Comparison of ENCODE assay signal across 8 cellular contexts in the genomic region with DNA sequence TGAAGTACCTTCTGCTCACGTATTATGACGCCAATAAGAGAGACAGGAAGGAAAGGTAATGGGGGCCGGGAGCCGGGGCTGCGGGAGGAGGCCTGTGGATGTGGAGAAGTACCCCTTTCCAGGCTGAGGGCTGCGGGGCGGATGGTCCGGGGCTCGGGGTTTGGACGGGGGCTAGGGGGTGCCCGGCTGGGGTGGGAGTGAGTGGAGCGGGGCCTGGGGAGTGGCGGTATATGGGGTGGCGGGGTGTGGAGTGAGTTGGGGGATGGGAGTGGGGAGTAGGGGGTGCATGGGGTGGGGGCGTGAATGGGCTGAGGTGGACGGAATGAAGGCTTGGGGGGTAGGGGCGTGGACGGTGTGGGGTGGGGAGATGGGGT. TPM values are rescaled to one million over a fixed set of nuclear protein-coding genes. Genes with fewer than 3 reads are reported as not detected.
DNase-seq lines count a peak whose midpoint lies in the region; ATAC-seq and TF ChIP-seq lines count a peak whose summit lies in the region.
"Not testable (repeated sequence)": the region's sequence is repeated elsewhere in the genome, so short reads cannot be mapped to it uniquely, and the experiment has no call there.

No MANE protein-coding gene starts in this region.

- not testable (repeated sequence) for H3K27me3 Mint-ChIP-seq in activated T-cell treated with anti-CD3 and anti-CD28 coated beads, Interleukin-2, amount 50 U/mL, for 72 hours (ENCODE audit: low read depth)
- peaks cover 12% of the 10 kb centered on the region for H3K27me3 Mint-ChIP-seq in dendritic cell treated with granulocyte-macrophage colony-stimulating factor and Interleukin-4, amounts not matched to agents 40 ng/mL and 50 ng/mL, for 4 days

- not testable (repeated sequence) for H3K27me3 ChIP-seq in NT2/D1 (ENCODE audit: insufficient read depth, insufficient read length); right atrium auricular region; muscle layer of duodenum (ENCODE audit: low read depth, low read length)

- H3K4me3 ChIP-seq in NT2/D1 (ENCODE audit: insufficient read length, low read depth) (peak overlapping the region; percentile 69), right atrium auricular region (peak overlapping the region; percentile 70 to 80), muscle layer of duodenum (ENCODE audit: low read depth in 1 of 2, low read length in 2 of 2) (peak overlapping the region; percentile 56 to 75), skin epidermis (peak overlapping the region; percentile 45 to 76 (median 52))

- not testable (repeated sequence) for DNase-seq in NT2/D1 (ENCODE audit: low read depth, low spot score); activated T-cell treated with anti-CD3 and anti-CD28 coated beads, Interleukin-2, amount 50 U/mL, for 72 hours; right atrium auricular region (ENCODE audit: low spot score)

- H3K9ac ChIP-seq in NT2/D1 (ENCODE audit: insufficient read length, low read depth): peak overlapping the region; percentile 79

- ATAC-seq in GM21515 (IDR thresholded peaks at IDR 0.05; ENCODE audit: unreplicated experiment): peak; percentile 3
- not testable (repeated sequence) for ATAC-seq in activated T-cell treated with anti-CD3 and anti-CD28 coated beads, Interleukin-2, amount 50 U/mL, for 72 hours (replicated peaks in 1 of 2)

- H3K9me3 Mint-ChIP-seq in activated T-cell treated with anti-CD3 and anti-CD28 coated beads, Interleukin-2, amount 50 U/mL, for 72 hours; dendritic cell treated with granulocyte-macrophage colony-stimulating factor and Interleukin-4, amounts not matched to agents 40 ng/mL and 50 ng/mL, for 4 days: not testable (repeated sequence)

- H3K4me1 ChIP-seq in NT2/D1 (ENCODE audit: insufficient read depth, insufficient read length); right atrium auricular region; muscle layer of duodenum (ENCODE audit: control insufficient read depth in 1 of 2, insufficient read depth in 2 of 2, low read length in 2 of 2): not testable (repeated sequence)

- H3K27ac ChIP-seq in 22Rv1: peak overlapping the region; percentile 94
- peak overlapping the region; percentile 92 to 97 for H3K27ac ChIP-seq in right atrium auricular region
- H3K27ac ChIP-seq in muscle layer of duodenum (ENCODE audit: low read length): peak overlapping the region; percentile 39
- H3K27ac ChIP-seq in skin epidermis: peak overlapping the region; percentile 33 to 97 (median 90)

- H3K27ac Mint-ChIP-seq in activated T-cell treated with anti-CD3 and anti-CD28 coated beads, Interleukin-2, amount 50 U/mL, for 72 hours: peak overlapping the region; percentile 94
- peak overlapping the region; percentile 89 for H3K27ac Mint-ChIP-seq in dendritic cell treated with granulocyte-macrophage colony-stimulating factor and Interleukin-4, amounts not matched to agents 40 ng/mL and 50 ng/mL, for 4 days

- intact Hi-C loops in dendritic cell treated with granulocyte-macrophage colony-stimulating factor and Interleukin-4, amounts not matched to agents 40 ng/mL and 50 ng/mL, for 4 days (cut with micrococcal nuclease): loop anchor here (5.0 kb wide), 1 partner anchor 257 kb away; a partner anchor contains a TSS

- H3K9me3 ChIP-seq in NT2/D1 (ENCODE audit: insufficient read depth, low read length); right atrium auricular region; muscle layer of duodenum (ENCODE audit: control insufficient read depth in 1 of 2, low read length in 2 of 2): not testable (repeated sequence)

- TF ChIP-seq CTCF in 22Rv1 (IDR thresholded peaks at IDR 0.05); right atrium auricular region (IDR thresholded peaks at IDR 0.05): not testable (repeated sequence)

- H3K4me1 Mint-ChIP-seq in activated T-cell treated with anti-CD3 and anti-CD28 coated beads, Interleukin-2, amount 50 U/mL, for 72 hours (ENCODE audit: low read depth): not testable (repeated sequence)
- H3K4me1 Mint-ChIP-seq in dendritic cell treated with granulocyte-macrophage colony-stimulating factor and Interleukin-4, amounts not matched to agents 40 ng/mL and 50 ng/mL, for 4 days (ENCODE audit: low read depth): peaks cover 11% of the 10 kb centered on the region

- not testable (repeated sequence) for H3K36me3 ChIP-seq in NT2/D1 (ENCODE audit: insufficient read depth, insufficient read length, low read length); right atrium auricular region; muscle layer of duodenum (ENCODE audit: control insufficient read depth in 1 of 2, insufficient read depth in 2 of 2, low read length in 2 of 2)

- H3K36me3 Mint-ChIP-seq in activated T-cell treated with anti-CD3 and anti-CD28 coated beads, Interleukin-2, amount 50 U/mL, for 72 hours (ENCODE audit: insufficient read depth in 2 of 2): not testable (repeated sequence)
- H3K36me3 Mint-ChIP-seq in dendritic cell treated with granulocyte-macrophage colony-stimulating factor and Interleukin-4, amounts not matched to agents 40 ng/mL and 50 ng/mL, for 4 days (ENCODE audit: low read depth): peaks cover 10% of the 10 kb centered on the region

- peak overlapping the region; percentile 100 for H3K4me3 Mint-ChIP-seq in activated T-cell treated with anti-CD3 and anti-CD28 coated beads, Interleukin-2, amount 50 U/mL, for 72 hours
- peak overlapping the region; percentile 89 for H3K4me3 Mint-ChIP-seq in dendritic cell treated with granulocyte-macrophage colony-stimulating factor and Interleukin-4, amounts not matched to agents 40 ng/mL and 50 ng/mL, for 4 days

RNA-seq across cellular contexts. Expression of a gene that starts 0.9 kb away (rescaled TPM):
- total RNA-seq in activated T-cell treated with anti-CD3 and anti-CD28 coated beads, Interleukin-2, amount 50 U/mL, for 72 hours: 10 to 100 TPM; 36.1 to 40.7 TPM
- total RNA-seq in right atrium auricular region: 1 to 10 TPM; 3.3 to 5.3 TPM

RNA-seq across cellular contexts. Expression of a gene that starts 19.2 kb away (rescaled TPM):
- total RNA-seq in activated T-cell treated with anti-CD3 and anti-CD28 coated beads, Interleukin-2, amount 50 U/mL, for 72 hours: 10 to 100 TPM; 32.9 to 36.1 TPM
- total RNA-seq in right atrium auricular region: 10 to 100 TPM; 20.8 to 22.9 TPM

Comparison
In these comparisons a context has a peak if more than half of its experiments do, and no peak if none do; other contexts are left out.
1. H3K27ac ChIP-seq: peak in every context shown above with its lines; median percentile 94 in right atrium auricular region; 94 in 22Rv1; 90 in skin epidermis; 39 in muscle layer of duodenum.
2. RNA of a gene that starts 0.9 kb away (total RNA-seq): 36.1 to 40.7 TPM in activated T-cell treated with anti-CD3 and anti-CD28 coated beads, Interleukin-2, amount 50 U/mL, for 72 hours; 3.3 to 5.3 TPM in right atrium auricular region; every median in the first group is over 4 times any median in the second.
3. Peak in every context shown above with its lines, with median percentiles within 50 percentile points of each other: H3K4me3 ChIP-seq.